In the genomic region with DNA sequence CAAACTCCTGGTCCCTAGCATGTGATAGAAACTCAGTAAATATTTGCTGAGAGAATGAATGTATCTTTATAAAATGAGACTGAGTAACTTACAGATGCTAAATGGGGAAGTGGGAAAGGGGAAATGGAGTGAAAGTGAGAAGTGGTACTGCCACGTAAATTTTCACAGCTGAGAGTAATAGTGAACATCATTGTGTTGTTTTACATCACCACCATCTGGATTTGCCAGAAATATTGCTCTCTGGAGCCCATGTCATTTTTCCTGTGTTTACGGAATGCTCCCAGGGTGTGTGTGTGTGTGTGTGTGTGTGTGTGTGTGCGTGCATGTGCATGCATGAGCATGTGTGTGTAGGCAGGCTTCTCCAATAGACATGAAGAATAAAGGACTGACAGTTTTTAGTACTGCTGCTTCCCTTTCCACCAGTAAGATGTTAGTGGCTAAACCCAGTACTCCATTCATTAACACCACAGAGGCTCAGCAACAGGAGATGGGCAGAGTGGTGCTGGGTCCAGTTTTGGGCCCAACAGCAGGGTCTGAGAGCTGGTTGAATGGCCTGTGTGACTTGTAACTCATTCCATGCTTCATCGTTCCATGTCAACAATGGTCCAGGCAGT, we compare ENCODE assay signal across 10 cellular contexts. TPM values are rescaled to one million over a fixed set of nuclear protein-coding genes. Genes with fewer than 3 reads are reported as not detected.
DNase-seq lines count a peak whose midpoint lies in the region; ATAC-seq lines count a peak whose summit lies in the region.
"Had no signal": no experiment of that assay in that cellular context is flagged by ENCODE, and none has a peak within 500 bp of the region (broad histone marks: within the 10 kb centered on the region; RNA-seq: fewer than 3 reads in every experiment).

No MANE protein-coding gene starts in this region.

- peak in 2 of 61 donors; percentile 10 to 13 for DNase-seq in caudate nucleus (lab: John Stamatoyannopoulos, UW)
- DNase-seq in activated CD8-positive, alpha-beta T cell treated with anti-CD3 and anti-CD28 coated beads, Interleukin-2, amount 10 ng/mL, durations not matched to agents 7 days and 5 days: no peak
- DNase-seq in DMS 273 treated with DMSO at 0.1 percent for 48 hours (lab: John Stamatoyannopoulos, UW): no peak
- no peak for DNase-seq in activated T-cell treated with anti-CD3 and anti-CD28 coated beads, Interleukin-2, amount 50 U/mL, for 1 hour
- DNase-seq in cortex of kidney (lab: John Stamatoyannopoulos, UW): no peak

- no peak overlapping the region for H3K27ac Mint-ChIP-seq in activated CD8-positive, alpha-beta T cell treated with anti-CD3 and anti-CD28 coated beads, Interleukin-2, amount 10 ng/mL, durations not matched to agents 7 days and 5 days

- peaks cover 3% of the 10 kb centered on the region for H3K27me3 Mint-ChIP-seq in activated CD8-positive, alpha-beta T cell treated with anti-CD3 and anti-CD28 coated beads, Interleukin-2, amount 10 ng/mL, durations not matched to agents 7 days and 5 days (ENCODE audit: low read depth)

- peak overlapping the region; percentile 38 for H3K27ac ChIP-seq in caudate nucleus (ENCODE audit: low read depth, low read length)
- H3K27ac ChIP-seq: KMS-11, VCaP had no signal

- ATAC-seq in GM18499 (IDR thresholded peaks at IDR 0.05; ENCODE audit: insufficient read depth, unreplicated experiment) (peak; percentile 77), GM21526 (IDR thresholded peaks at IDR 0.05; ENCODE audit: low FRiP score, unreplicated experiment) (peak; percentile 94), HG03378 (IDR thresholded peaks at IDR 0.05; ENCODE audit: unreplicated experiment) (peak; percentile 91)
- no peak for ATAC-seq in activated CD8-positive, alpha-beta T cell treated with anti-CD3 and anti-CD28 coated beads, Interleukin-2, amount 10 ng/mL, durations not matched to agents 7 days and 5 days

- no peaks in the 10 kb centered on the region for H3K36me3 Mint-ChIP-seq in activated CD8-positive, alpha-beta T cell treated with anti-CD3 and anti-CD28 coated beads, Interleukin-2, amount 10 ng/mL, durations not matched to agents 7 days and 5 days (ENCODE audit: low read depth)

- no peak overlapping the region for H3K4me3 Mint-ChIP-seq in activated CD8-positive, alpha-beta T cell treated with anti-CD3 and anti-CD28 coated beads, Interleukin-2, amount 10 ng/mL, durations not matched to agents 7 days and 5 days

- POLR2A ChIA-PET in activated CD8-positive, alpha-beta T cell treated with anti-CD3 and anti-CD28 coated beads, Interleukin-2, amount 10 ng/mL, durations not matched to agents 7 days and 5 days (lab: Charles Lee): no interaction called here

- peaks cover 6% of the 10 kb centered on the region for H3K9me3 Mint-ChIP-seq in activated CD8-positive, alpha-beta T cell treated with anti-CD3 and anti-CD28 coated beads, Interleukin-2, amount 10 ng/mL, durations not matched to agents 7 days and 5 days (ENCODE audit: insufficient read depth)

- CTCF ChIA-PET in activated CD8-positive, alpha-beta T cell treated with anti-CD3 and anti-CD28 coated beads, Interleukin-2, amount 10 ng/mL, durations not matched to agents 7 days and 5 days (lab: Charles Lee): no interaction called here

- H3K4me1 Mint-ChIP-seq in activated CD8-positive, alpha-beta T cell treated with anti-CD3 and anti-CD28 coated beads, Interleukin-2, amount 10 ng/mL, durations not matched to agents 7 days and 5 days (ENCODE audit: low read depth): peaks cover 5% of the 10 kb centered on the region

RNA-seq across cellular contexts. Expression of a gene that starts 57.3 kb away (rescaled TPM):
- 10 to 100 TPM; 23.4 to 23.8 TPM for total RNA-seq in activated CD8-positive, alpha-beta T cell treated with anti-CD3 and anti-CD28 coated beads, Interleukin-2, amount 10 ng/mL, durations not matched to agents 7 days and 5 days
